ENCODE assay signal across 3 cellular contexts in the genomic region with DNA sequence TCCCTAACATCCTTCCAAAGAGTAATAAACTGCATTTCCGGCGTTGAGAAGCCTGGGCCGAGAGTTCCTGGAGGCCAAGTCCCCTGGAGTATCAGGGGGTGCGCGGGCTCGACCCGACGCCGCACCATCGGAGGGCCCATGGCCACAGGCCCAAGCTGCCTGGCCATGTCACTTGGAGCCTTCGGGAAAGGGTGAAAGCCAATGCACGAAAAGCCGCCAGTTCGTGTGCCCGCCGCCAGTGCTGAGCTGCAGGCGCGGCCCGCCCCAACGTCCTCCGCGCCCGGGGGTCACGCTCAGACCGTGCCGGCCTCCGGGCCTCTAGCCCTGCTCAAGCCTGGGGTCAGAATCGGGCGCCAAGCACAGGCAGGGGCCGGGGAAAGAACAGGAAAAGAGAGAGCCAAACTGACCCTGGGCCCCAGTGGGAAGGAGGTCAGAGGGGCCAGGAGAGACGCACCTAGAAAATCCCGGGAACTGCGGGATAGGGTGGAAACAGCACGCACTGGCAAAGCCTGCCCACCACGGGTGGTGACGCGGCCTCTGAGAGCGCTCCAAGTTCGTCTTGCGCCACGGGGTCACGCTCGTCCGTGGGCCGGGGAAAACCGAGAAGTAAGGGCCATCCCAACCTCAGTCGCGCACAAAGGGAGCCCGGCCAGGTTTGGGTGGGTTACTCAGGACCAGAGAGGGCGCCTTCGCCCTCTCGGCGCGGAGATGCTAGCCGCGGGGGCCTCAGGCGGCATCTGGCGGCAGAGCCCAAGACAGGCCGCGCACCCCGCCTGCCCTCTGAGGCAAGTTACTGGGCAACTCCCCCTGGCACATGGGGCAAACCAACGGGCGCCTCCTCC.
TF ChIP-seq lines count a peak whose summit lies in the region.

No MANE protein-coding gene starts in this region.

TF ChIP-seq in SK-N-SH, 30 proteins besides CTCF, POLR2A, EP300 and RAD21:
- TF ChIP-seq, protein P1, sequence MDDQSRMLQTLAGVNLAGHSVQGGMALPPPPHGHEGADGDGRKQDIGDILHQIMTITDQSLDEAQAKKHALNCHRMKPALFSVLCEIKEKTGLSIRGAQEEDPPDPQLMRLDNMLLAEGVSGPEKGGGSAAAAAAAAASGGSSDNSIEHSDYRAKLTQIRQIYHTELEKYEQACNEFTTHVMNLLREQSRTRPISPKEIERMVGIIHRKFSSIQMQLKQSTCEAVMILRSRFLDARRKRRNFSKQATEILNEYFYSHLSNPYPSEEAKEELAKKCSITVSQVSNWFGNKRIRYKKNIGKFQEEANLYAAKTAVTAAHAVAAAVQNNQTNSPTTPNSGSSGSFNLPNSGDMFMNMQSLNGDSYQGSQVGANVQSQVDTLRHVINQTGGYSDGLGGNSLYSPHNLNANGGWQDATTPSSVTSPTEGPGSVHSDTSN (IDR thresholded peaks at IDR 0.05), result no peak
- no peak for TF ChIP-seq ZBTB33 (IDR thresholded peaks at IDR 0.05; ENCODE audit: borderline replicate concordance, low read depth)
- TF ChIP-seq RFX5 (IDR thresholded peaks at IDR 0.05; ENCODE audit: low read length), result no peak
- no peak for TF ChIP-seq MEF2A (IDR thresholded peaks at IDR 0.05; ENCODE audit: borderline replicate concordance, low read depth)
- TF ChIP-seq, protein P2, sequence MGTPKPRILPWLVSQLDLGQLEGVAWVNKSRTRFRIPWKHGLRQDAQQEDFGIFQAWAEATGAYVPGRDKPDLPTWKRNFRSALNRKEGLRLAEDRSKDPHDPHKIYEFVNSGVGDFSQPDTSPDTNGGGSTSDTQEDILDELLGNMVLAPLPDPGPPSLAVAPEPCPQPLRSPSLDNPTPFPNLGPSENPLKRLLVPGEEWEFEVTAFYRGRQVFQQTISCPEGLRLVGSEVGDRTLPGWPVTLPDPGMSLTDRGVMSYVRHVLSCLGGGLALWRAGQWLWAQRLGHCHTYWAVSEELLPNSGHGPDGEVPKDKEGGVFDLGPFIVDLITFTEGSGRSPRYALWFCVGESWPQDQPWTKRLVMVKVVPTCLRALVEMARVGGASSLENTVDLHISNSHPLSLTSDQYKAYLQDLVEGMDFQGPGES (IDR thresholded peaks at IDR 0.05; ENCODE audit: low read depth, low read length), result no peak
- TF ChIP-seq NFIC (IDR thresholded peaks at IDR 0.05; ENCODE audit: borderline replicate concordance), result no peak
- no peak for TF ChIP-seq SMC3 (IDR thresholded peaks at IDR 0.05; ENCODE audit: low read depth, low read length)
- no peak for TF ChIP-seq FOXJ3 (CRISPR knock-in tag; IDR thresholded peaks at IDR 0.05)
- no peak for TF ChIP-seq GABPA (IDR thresholded peaks at IDR 0.05; ENCODE audit: low read depth)
- no peak for TF ChIP-seq SIN3A (IDR thresholded peaks at IDR 0.05; ENCODE audit: borderline replicate concordance, low read depth, low read length)
- no peak for TF ChIP-seq RCOR1 (IDR thresholded peaks at IDR 0.05; ENCODE audit: low read length)
- no peak for TF ChIP-seq YY1 (IDR thresholded peaks at IDR 0.05; ENCODE audit: low read depth)
- TF ChIP-seq FOSL2 (IDR thresholded peaks at IDR 0.05; ENCODE audit: borderline replicate concordance, low read depth), result no peak

TF ChIP-seq in SK-N-SH treated with all-trans-retinoic acid at 6 μM for 48 hours, 23 proteins besides CTCF, POLR2A, EP300 and RAD21 (continues in another document):
- TF ChIP-seq, protein P3, sequence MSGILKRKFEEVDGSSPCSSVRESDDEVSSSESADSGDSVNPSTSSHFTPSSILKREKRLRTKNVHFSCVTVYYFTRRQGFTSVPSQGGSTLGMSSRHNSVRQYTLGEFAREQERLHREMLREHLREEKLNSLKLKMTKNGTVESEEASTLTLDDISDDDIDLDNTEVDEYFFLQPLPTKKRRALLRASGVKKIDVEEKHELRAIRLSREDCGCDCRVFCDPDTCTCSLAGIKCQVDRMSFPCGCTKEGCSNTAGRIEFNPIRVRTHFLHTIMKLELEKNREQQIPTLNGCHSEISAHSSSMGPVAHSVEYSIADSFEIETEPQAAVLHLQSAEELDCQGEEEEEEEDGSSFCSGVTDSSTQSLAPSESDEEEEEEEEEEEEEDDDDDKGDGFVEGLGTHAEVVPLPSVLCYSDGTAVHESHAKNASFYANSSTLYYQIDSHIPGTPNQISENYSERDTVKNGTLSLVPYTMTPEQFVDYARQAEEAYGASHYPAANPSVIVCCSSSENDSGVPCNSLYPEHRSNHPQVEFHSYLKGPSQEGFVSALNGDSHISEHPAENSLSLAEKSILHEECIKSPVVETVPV (CRISPR knock-in tag; IDR thresholded peaks at IDR 0.05), result no peak
- TF ChIP-seq, protein P4, sequence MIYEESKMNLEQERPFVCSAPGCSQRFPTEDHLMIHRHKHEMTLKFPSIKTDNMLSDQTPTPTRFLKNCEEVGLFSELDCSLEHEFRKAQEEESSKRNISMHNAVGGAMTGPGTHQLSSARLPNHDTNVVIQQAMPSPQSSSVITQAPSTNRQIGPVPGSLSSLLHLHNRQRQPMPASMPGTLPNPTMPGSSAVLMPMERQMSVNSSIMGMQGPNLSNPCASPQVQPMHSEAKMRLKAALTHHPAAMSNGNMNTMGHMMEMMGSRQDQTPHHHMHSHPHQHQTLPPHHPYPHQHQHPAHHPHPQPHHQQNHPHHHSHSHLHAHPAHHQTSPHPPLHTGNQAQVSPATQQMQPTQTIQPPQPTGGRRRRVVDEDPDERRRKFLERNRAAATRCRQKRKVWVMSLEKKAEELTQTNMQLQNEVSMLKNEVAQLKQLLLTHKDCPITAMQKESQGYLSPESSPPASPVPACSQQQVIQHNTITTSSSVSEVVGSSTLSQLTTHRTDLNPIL (CRISPR knock-in tag; IDR thresholded peaks at IDR 0.05; ENCODE audit: low read depth), result no peak
- TF ChIP-seq, protein P5, sequence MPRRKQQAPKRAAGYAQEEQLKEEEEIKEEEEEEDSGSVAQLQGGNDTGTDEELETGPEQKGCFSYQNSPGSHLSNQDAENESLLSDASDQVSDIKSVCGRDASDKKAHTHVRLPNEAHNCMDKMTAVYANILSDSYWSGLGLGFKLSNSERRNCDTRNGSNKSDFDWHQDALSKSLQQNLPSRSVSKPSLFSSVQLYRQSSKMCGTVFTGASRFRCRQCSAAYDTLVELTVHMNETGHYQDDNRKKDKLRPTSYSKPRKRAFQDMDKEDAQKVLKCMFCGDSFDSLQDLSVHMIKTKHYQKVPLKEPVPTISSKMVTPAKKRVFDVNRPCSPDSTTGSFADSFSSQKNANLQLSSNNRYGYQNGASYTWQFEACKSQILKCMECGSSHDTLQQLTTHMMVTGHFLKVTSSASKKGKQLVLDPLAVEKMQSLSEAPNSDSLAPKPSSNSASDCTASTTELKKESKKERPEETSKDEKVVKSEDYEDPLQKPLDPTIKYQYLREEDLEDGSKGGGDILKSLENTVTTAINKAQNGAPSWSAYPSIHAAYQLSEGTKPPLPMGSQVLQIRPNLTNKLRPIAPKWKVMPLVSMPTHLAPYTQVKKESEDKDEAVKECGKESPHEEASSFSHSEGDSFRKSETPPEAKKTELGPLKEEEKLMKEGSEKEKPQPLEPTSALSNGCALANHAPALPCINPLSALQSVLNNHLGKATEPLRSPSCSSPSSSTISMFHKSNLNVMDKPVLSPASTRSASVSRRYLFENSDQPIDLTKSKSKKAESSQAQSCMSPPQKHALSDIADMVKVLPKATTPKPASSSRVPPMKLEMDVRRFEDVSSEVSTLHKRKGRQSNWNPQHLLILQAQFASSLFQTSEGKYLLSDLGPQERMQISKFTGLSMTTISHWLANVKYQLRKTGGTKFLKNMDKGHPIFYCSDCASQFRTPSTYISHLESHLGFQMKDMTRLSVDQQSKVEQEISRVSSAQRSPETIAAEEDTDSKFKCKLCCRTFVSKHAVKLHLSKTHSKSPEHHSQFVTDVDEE (CRISPR knock-in tag; IDR thresholded peaks at IDR 0.05), result no peak
- no peak for TF ChIP-seq ISL1 (CRISPR knock-in tag; IDR thresholded peaks at IDR 0.05)
- TF ChIP-seq SNAI2 (CRISPR knock-in tag; IDR thresholded peaks at IDR 0.05), result no peak
- no peak for TF ChIP-seq TOX (CRISPR knock-in tag; IDR thresholded peaks at IDR 0.05; ENCODE audit: borderline replicate concordance)
- TF ChIP-seq, protein P6, sequence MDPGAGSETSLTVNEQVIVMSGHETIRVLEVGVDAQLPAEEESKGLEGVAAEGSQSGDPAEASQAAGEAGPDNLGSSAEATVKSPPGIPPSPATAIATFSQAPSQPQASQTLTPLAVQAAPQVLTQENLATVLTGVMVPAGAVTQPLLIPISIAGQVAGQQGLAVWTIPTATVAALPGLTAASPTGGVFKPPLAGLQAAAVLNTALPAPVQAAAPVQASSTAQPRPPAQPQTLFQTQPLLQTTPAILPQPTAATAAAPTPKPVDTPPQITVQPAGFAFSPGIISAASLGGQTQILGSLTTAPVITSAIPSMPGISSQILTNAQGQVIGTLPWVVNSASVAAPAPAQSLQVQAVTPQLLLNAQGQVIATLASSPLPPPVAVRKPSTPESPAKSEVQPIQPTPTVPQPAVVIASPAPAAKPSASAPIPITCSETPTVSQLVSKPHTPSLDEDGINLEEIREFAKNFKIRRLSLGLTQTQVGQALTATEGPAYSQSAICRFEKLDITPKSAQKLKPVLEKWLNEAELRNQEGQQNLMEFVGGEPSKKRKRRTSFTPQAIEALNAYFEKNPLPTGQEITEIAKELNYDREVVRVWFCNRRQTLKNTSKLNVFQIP (CRISPR knock-in tag; IDR thresholded peaks at IDR 0.05; ENCODE audit: borderline replicate concordance, low read depth), result no peak
- TF ChIP-seq ZC3H10 (CRISPR knock-in tag; IDR thresholded peaks at IDR 0.05), result no peak
- no peak for TF ChIP-seq ARNTL (CRISPR knock-in tag; IDR thresholded peaks at IDR 0.05; ENCODE audit: borderline replicate concordance, low read depth)
- no peak for TF ChIP-seq BACH2 (CRISPR knock-in tag; IDR thresholded peaks at IDR 0.05; ENCODE audit: borderline replicate concordance)
- TF ChIP-seq TCF4 (CRISPR knock-in tag; IDR thresholded peaks at IDR 0.05; ENCODE audit: borderline replicate concordance), result no peak

TF ChIP-seq in IMR-90, 13 proteins besides CTCF, POLR2A, EP300 and RAD21 (continued from another document):
- no peak for TF ChIP-seq MAFK (IDR thresholded peaks at IDR 0.05; ENCODE audit: low read depth, low read length)
- no peak for TF ChIP-seq ELK1 (IDR thresholded peaks at IDR 0.05; ENCODE audit: borderline replicate concordance, low read depth, low read length)
- no peak for TF ChIP-seq CHD1 (IDR thresholded peaks at IDR 0.05; ENCODE audit: low read depth, low read length)
- TF ChIP-seq RCOR1 (IDR thresholded peaks at IDR 0.05; ENCODE audit: insufficient replicate concordance, low read length), result no peak
- TF ChIP-seq, protein P7, sequence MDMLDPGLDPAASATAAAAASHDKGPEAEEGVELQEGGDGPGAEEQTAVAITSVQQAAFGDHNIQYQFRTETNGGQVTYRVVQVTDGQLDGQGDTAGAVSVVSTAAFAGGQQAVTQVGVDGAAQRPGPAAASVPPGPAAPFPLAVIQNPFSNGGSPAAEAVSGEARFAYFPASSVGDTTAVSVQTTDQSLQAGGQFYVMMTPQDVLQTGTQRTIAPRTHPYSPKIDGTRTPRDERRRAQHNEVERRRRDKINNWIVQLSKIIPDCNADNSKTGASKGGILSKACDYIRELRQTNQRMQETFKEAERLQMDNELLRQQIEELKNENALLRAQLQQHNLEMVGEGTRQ (IDR thresholded peaks at IDR 0.05; ENCODE audit: low read depth, low read length), result no peak
- no peak for TF ChIP-seq BHLHE40 (IDR thresholded peaks at IDR 0.05; ENCODE audit: low read depth, low read length)
- TF ChIP-seq RFX5 (IDR thresholded peaks at IDR 0.05; ENCODE audit: low read depth, low read length), result no peak
- no peak for TF ChIP-seq NFE2L2 (IDR thresholded peaks at IDR 0.05; ENCODE audit: low read depth, low read length)
